In the genomic region with DNA sequence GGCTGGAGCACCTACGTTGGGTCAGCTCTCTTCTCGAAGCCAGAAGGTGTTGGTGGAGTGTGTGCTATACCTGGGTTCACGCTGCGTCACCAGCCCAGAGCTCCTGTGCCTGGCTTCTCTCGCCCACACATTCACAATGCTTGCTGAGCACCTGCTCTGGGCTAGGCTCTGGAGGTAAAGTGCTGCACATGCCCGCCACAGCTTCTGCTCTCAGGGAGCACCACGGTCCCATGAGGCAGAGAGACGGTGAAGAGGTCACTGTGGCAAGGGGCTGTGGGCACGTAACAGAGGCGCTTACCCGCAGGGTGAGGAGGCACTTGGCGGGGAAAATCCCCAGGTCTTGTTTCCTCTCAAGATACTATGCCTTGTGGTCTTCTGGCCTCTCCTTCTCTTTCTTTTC, we compare ENCODE assay signal across 26 cellular contexts.
"Had no signal": no experiment of that assay in that cellular context is flagged by ENCODE, and none has a peak within 500 bp of the region (broad histone marks: within the 10 kb centered on the region; RNA-seq: fewer than 3 reads in every experiment).

No MANE protein-coding gene starts in this region.

- H3K4me1 Mint-ChIP-seq: natural killer cell; stimulated activated memory B cell treated with anti-CD40 and anti-IgM and Interleukin-4, amounts not matched to agents 10 μg/mL and 1 μg/mL and 100 μg/mL, for 72 hours had no signal

- H3K4me3 ChIP-seq: colonic mucosa, gastrocnemius medialis, heart left ventricle, hepatocyte, lower lobe of right lung, prostate gland, right atrium auricular region, skin epidermis, spleen, thoracic aorta, tibial nerve, vagina had no signal

- DNase-seq: colonic mucosa; effector CD8-positive, alpha-beta T cell; endodermal cell; foreskin fibroblast; gastrocnemius medialis; heart left ventricle; left ventricle myocardium superior; lower lobe of right lung; natural killer cell; spleen; stimulated activated CD4-positive, alpha-beta T cell treated with anti-CD3 and anti-CD28 coated beads, Interleukin-4, amount 100 ng/mL, for 4 hours; stimulated activated naive CD8-positive, alpha-beta T cell treated with anti-CD3 and anti-CD28 coated beads, Interleukin-15, Interleukin-2, amounts not matched to agents 100 U/mL and 50 U/mL, for 24 hours; substantia nigra had no signal

- H3K27ac Mint-ChIP-seq: dendritic cell treated with granulocyte-macrophage colony-stimulating factor and Interleukin-4, amounts not matched to agents 40 ng/mL and 50 ng/mL, for 4 days; endodermal cell; natural killer cell; stimulated activated memory B cell treated with anti-CD40 and anti-IgM and Interleukin-4, amounts not matched to agents 10 μg/mL and 1 μg/mL and 100 μg/mL, for 72 hours had no signal

- ATAC-seq: esophagus mucosa; gastrocnemius medialis; heart left ventricle; left ventricle myocardium superior; lower lobe of right lung; stimulated activated memory B cell treated with anti-CD40 and anti-IgM and Interleukin-4, amounts not matched to agents 10 μg/mL and 1 μg/mL and 100 μg/mL, for 72 hours; stimulated activated naive CD8-positive, alpha-beta T cell treated with anti-CD3 and anti-CD28 coated beads, Interleukin-15, Interleukin-2, amounts not matched to agents 100 U/mL and 50 U/mL, for 24 hours had no signal

- H3K27me3 Mint-ChIP-seq: dendritic cell treated with granulocyte-macrophage colony-stimulating factor and Interleukin-4, amounts not matched to agents 40 ng/mL and 50 ng/mL, for 4 days; stimulated activated memory B cell treated with anti-CD40 and anti-IgM and Interleukin-4, amounts not matched to agents 10 μg/mL and 1 μg/mL and 100 μg/mL, for 72 hours had no signal

- H3K36me3 ChIP-seq: colonic mucosa, gastrocnemius medialis, heart left ventricle, lower lobe of right lung, prostate gland, right atrium auricular region, spleen, thoracic aorta, tibial nerve, vagina had no signal

- H3K4me1 ChIP-seq: colonic mucosa, gastrocnemius medialis, heart left ventricle, lower lobe of right lung, parathyroid adenoma, prostate gland, right atrium auricular region, spleen, tibial nerve, vagina had no signal

- H3K27ac ChIP-seq: colonic mucosa, epithelial cell of prostate, gastrocnemius medialis, heart left ventricle, hepatocyte, lower lobe of right lung, parathyroid adenoma, prostate gland, right atrium auricular region, skin epidermis, spleen, thoracic aorta, tibial nerve, vagina had no signal

- H3K4me3 Mint-ChIP-seq: dendritic cell treated with granulocyte-macrophage colony-stimulating factor and Interleukin-4, amounts not matched to agents 40 ng/mL and 50 ng/mL, for 4 days; endodermal cell; natural killer cell; neural crest cell; stimulated activated memory B cell treated with anti-CD40 and anti-IgM and Interleukin-4, amounts not matched to agents 10 μg/mL and 1 μg/mL and 100 μg/mL, for 72 hours had no signal

- H3K9me3 ChIP-seq: colonic mucosa, gastrocnemius medialis, lower lobe of right lung, prostate gland, thoracic aorta, vagina had no signal

- H3K27me3 ChIP-seq: colonic mucosa, gastrocnemius medialis, hepatocyte, right atrium auricular region, tibial nerve, vagina had no signal

- H3K9me3 Mint-ChIP-seq: dendritic cell treated with granulocyte-macrophage colony-stimulating factor and Interleukin-4, amounts not matched to agents 40 ng/mL and 50 ng/mL, for 4 days; natural killer cell had no signal

- H3K36me3 Mint-ChIP-seq: natural killer cell; stimulated activated memory B cell treated with anti-CD40 and anti-IgM and Interleukin-4, amounts not matched to agents 10 μg/mL and 1 μg/mL and 100 μg/mL, for 72 hours had no signal
